Comparison of ENCODE assay signal across 12 cellular contexts in genomic region chr3:30343067-30343831, GRCh38.
A peak's percentile ranks its signal among the peaks of the same experiment; 100 is the strongest.
DNase-seq lines count a peak whose midpoint lies in the region; ATAC-seq and TF ChIP-seq lines count a peak whose summit lies in the region.
"Had no signal": no experiment of that assay in that cellular context is flagged by ENCODE, and none has a peak within 500 bp of the region (broad histone marks: within the 10 kb centered on the region; RNA-seq: fewer than 3 reads in every experiment).

No MANE protein-coding gene starts in this region.

- H3K27me3 ChIP-seq in fibroblast of lung (ENCODE audit: control insufficient read depth, insufficient read depth, low read length) (no peaks in the 10 kb centered on the region), psoas muscle (ENCODE audit: insufficient read depth in 3 of 3, low read length in 2 of 3) (no peaks in the 10 kb centered on the region)

- no peak overlapping the region for H3K4me3 ChIP-seq in fibroblast of lung (replicated peaks in 1 of 4; ENCODE audit: control extremely low read depth in 1 of 4, insufficient read depth in 1 of 4, low read depth in 3 of 4, low read length in 4 of 4)
- H3K4me3 ChIP-seq in psoas muscle, result no peak overlapping the region
- H3K4me3 ChIP-seq: prostate gland had no signal

- H3K4me1 Mint-ChIP-seq in stimulated activated naive CD8-positive, alpha-beta T cell treated with anti-CD3 and anti-CD28 coated beads, Interleukin-15, Interleukin-2, amounts not matched to agents 100 ng/mL and 50 ng/mL, for 24 hours (ENCODE audit: low read depth), result peaks cover 72% of the 10 kb centered on the region
- peaks cover 69% of the 10 kb centered on the region for H3K4me1 Mint-ChIP-seq in stimulated activated naive CD8-positive, alpha-beta T cell treated with anti-CD3 and anti-CD28 coated beads, Interleukin-15, amount 100 ng/mL, for 72 hours
- H3K4me1 Mint-ChIP-seq in stimulated activated effector memory CD8-positive, alpha-beta T cell treated with anti-CD3 and anti-CD28 coated beads, Interleukin-12 subunit alpha, Interleukin-12 subunit beta, amount 100 ng/mL, for 72 hours, result peaks cover 36% of the 10 kb centered on the region

- no peak overlapping the region for H2AFZ ChIP-seq in fibroblast of lung (ENCODE audit: low read length)

- no peak for DNase-seq in stimulated activated naive CD8-positive, alpha-beta T cell treated with anti-CD3 and anti-CD28 coated beads, Interleukin-15, amount 100 ng/mL, for 72 hours
- DNase-seq in fibroblast of lung (ENCODE audit: low read depth in 2 of 2), result no peak
- no peak for DNase-seq in psoas muscle
- no peak for DNase-seq in SW480 (ENCODE audit: low spot score)
- DNase-seq in NCI-H187 treated with DMSO at 0.1 percent for 48 hours (lab: John Stamatoyannopoulos, UW), result no peak
- DNase-seq in stimulated activated effector memory CD8-positive, alpha-beta T cell treated with anti-CD3 and anti-CD28 coated beads, Interleukin-12 subunit alpha, Interleukin-12 subunit beta, amount 100 ng/mL, for 72 hours (ENCODE audit: low spot score in 2 of 2), result no peak
- DNase-seq: activated CD4-positive, alpha-beta memory T cell treated with anti-CD3 and anti-CD28 coated beads, Interleukin-2, amount 10 ng/mL, durations not matched to agents 7 days and 5 days; SHP77 treated with DMSO at 0.1 percent for 48 hours; stimulated activated CD4-positive, alpha-beta T cell treated with anti-CD3 and anti-CD28 coated beads, Interleukin-4, amount 100 ng/mL, for 1 hour had no signal

- peaks cover 17% of the 10 kb centered on the region for H3K4me1 ChIP-seq in fibroblast of lung (ENCODE audit: control insufficient read depth, extremely low read depth, insufficient read depth, low read length)
- H3K4me1 ChIP-seq in psoas muscle, result peaks cover 17% of the 10 kb centered on the region
- H3K4me1 ChIP-seq: prostate gland had no signal

- no peaks in the 10 kb centered on the region for H3K9me3 ChIP-seq in fibroblast of lung (ENCODE audit: control insufficient read depth, insufficient read depth, low read depth, low read length)
- H3K9me3 ChIP-seq in psoas muscle, result no peaks in the 10 kb centered on the region
- H3K9me3 ChIP-seq: prostate gland had no signal

- no peak overlapping the region for H3K4me2 ChIP-seq in fibroblast of lung (ENCODE audit: extremely low read depth, insufficient read depth, low read length)

- H3K27ac ChIP-seq in fibroblast of lung (ENCODE audit: insufficient read depth, low read length) (peak overlapping the region; percentile 37), psoas muscle (peak overlapping the region; percentile 53)
- H3K27ac ChIP-seq: prostate gland had no signal

- H3K36me3 ChIP-seq in fibroblast of lung (ENCODE audit: control insufficient read depth, insufficient read depth, low read length), result no peaks in the 10 kb centered on the region
- no peaks in the 10 kb centered on the region for H3K36me3 ChIP-seq in psoas muscle (ENCODE audit: insufficient read depth in 1 of 2, low read depth in 1 of 2)
- H3K36me3 ChIP-seq: prostate gland had no signal

- no peak overlapping the region for H3K9ac ChIP-seq in fibroblast of lung (ENCODE audit: insufficient read depth, low read length)

- WGBS in psoas muscle, 3 donors, result 80 to 83% (median 81%) methylated on average over 4 of the region's 4 CpGs

- H3K27ac Mint-ChIP-seq in stimulated activated naive CD8-positive, alpha-beta T cell treated with anti-CD3 and anti-CD28 coated beads, Interleukin-15, Interleukin-2, amounts not matched to agents 100 ng/mL and 50 ng/mL, for 24 hours, result peak overlapping the region; percentile 13
- no peak overlapping the region for H3K27ac Mint-ChIP-seq in stimulated activated naive CD8-positive, alpha-beta T cell treated with anti-CD3 and anti-CD28 coated beads, Interleukin-15, amount 100 ng/mL, for 72 hours
- no peak overlapping the region for H3K27ac Mint-ChIP-seq in stimulated activated effector memory CD8-positive, alpha-beta T cell treated with anti-CD3 and anti-CD28 coated beads, Interleukin-12 subunit alpha, Interleukin-12 subunit beta, amount 100 ng/mL, for 72 hours
- H3K27ac Mint-ChIP-seq: activated CD4-positive, alpha-beta memory T cell treated with anti-CD3 and anti-CD28 coated beads, Interleukin-2, amount 10 ng/mL, durations not matched to agents 7 days and 5 days had no signal

- TF ChIP-seq CTCF in fibroblast of lung (conservative IDR thresholded peaks at IDR 0.05 in 1 of 2, IDR thresholded peaks at IDR 0.05 in 1 of 2; ENCODE audit: low read depth in 1 of 2, low read length in 2 of 2), result no peak
- TF ChIP-seq CTCF in psoas muscle (IDR thresholded peaks at IDR 0.05), result no peak

- no peak overlapping the region for H3K4me3 Mint-ChIP-seq in stimulated activated naive CD8-positive, alpha-beta T cell treated with anti-CD3 and anti-CD28 coated beads, Interleukin-15, Interleukin-2, amounts not matched to agents 100 ng/mL and 50 ng/mL, for 24 hours
- H3K4me3 Mint-ChIP-seq in stimulated activated naive CD8-positive, alpha-beta T cell treated with anti-CD3 and anti-CD28 coated beads, Interleukin-15, amount 100 ng/mL, for 72 hours, result no peak overlapping the region
- no peak overlapping the region for H3K4me3 Mint-ChIP-seq in stimulated activated effector memory CD8-positive, alpha-beta T cell treated with anti-CD3 and anti-CD28 coated beads, Interleukin-12 subunit alpha, Interleukin-12 subunit beta, amount 100 ng/mL, for 72 hours
- H3K4me3 Mint-ChIP-seq: activated CD4-positive, alpha-beta memory T cell treated with anti-CD3 and anti-CD28 coated beads, Interleukin-2, amount 10 ng/mL, durations not matched to agents 7 days and 5 days had no signal

- ATAC-seq in stimulated activated naive CD8-positive, alpha-beta T cell treated with anti-CD3 and anti-CD28 coated beads, Interleukin-15, amount 100 ng/mL, for 72 hours, result no peak
- ATAC-seq in psoas muscle, result no peak
- no peak for ATAC-seq in GM18520 (IDR thresholded peaks at IDR 0.05; ENCODE audit: unreplicated experiment)
- ATAC-seq in stimulated activated effector memory CD8-positive, alpha-beta T cell treated with anti-CD3 and anti-CD28 coated beads, Interleukin-12 subunit alpha, Interleukin-12 subunit beta, amount 100 ng/mL, for 72 hours, result no peak

- H3K36me3 Mint-ChIP-seq in stimulated activated naive CD8-positive, alpha-beta T cell treated with anti-CD3 and anti-CD28 coated beads, Interleukin-15, Interleukin-2, amounts not matched to agents 100 ng/mL and 50 ng/mL, for 24 hours (ENCODE audit: low read depth), result peaks cover 3% of the 10 kb centered on the region
- no peaks in the 10 kb centered on the region for H3K36me3 Mint-ChIP-seq in stimulated activated effector memory CD8-positive, alpha-beta T cell treated with anti-CD3 and anti-CD28 coated beads, Interleukin-12 subunit alpha, Interleukin-12 subunit beta, amount 100 ng/mL, for 72 hours

- H3K79me2 ChIP-seq in fibroblast of lung (ENCODE audit: control insufficient read depth, insufficient read depth, low read length), result no peaks in the 10 kb centered on the region

- H3K9me3 Mint-ChIP-seq in stimulated activated naive CD8-positive, alpha-beta T cell treated with anti-CD3 and anti-CD28 coated beads, Interleukin-15, Interleukin-2, amounts not matched to agents 100 ng/mL and 50 ng/mL, for 24 hours, result peaks cover 3% of the 10 kb centered on the region
- H3K9me3 Mint-ChIP-seq in stimulated activated naive CD8-positive, alpha-beta T cell treated with anti-CD3 and anti-CD28 coated beads, Interleukin-15, amount 100 ng/mL, for 72 hours, result no peaks in the 10 kb centered on the region
- H3K9me3 Mint-ChIP-seq in stimulated activated effector memory CD8-positive, alpha-beta T cell treated with anti-CD3 and anti-CD28 coated beads, Interleukin-12 subunit alpha, Interleukin-12 subunit beta, amount 100 ng/mL, for 72 hours, result no peaks in the 10 kb centered on the region
- H3K9me3 Mint-ChIP-seq: activated CD4-positive, alpha-beta memory T cell treated with anti-CD3 and anti-CD28 coated beads, Interleukin-2, amount 10 ng/mL, durations not matched to agents 7 days and 5 days had no signal

- no peaks in the 10 kb centered on the region for H3K27me3 Mint-ChIP-seq in stimulated activated naive CD8-positive, alpha-beta T cell treated with anti-CD3 and anti-CD28 coated beads, Interleukin-15, Interleukin-2, amounts not matched to agents 100 ng/mL and 50 ng/mL, for 24 hours
- no peaks in the 10 kb centered on the region for H3K27me3 Mint-ChIP-seq in stimulated activated naive CD8-positive, alpha-beta T cell treated with anti-CD3 and anti-CD28 coated beads, Interleukin-15, amount 100 ng/mL, for 72 hours
- H3K27me3 Mint-ChIP-seq: activated CD4-positive, alpha-beta memory T cell treated with anti-CD3 and anti-CD28 coated beads, Interleukin-2, amount 10 ng/mL, durations not matched to agents 7 days and 5 days had no signal

- intact Hi-C loops in psoas muscle (cut with DNase I), result loop anchor here in 1 of 2 donors (5.0 to 10.0 kb wide), 2 partner anchors 51 to 172 kb away; no protein-coding TSS in a partner anchor

- H4K20me1 ChIP-seq in fibroblast of lung (ENCODE audit: control insufficient read depth, extremely low read depth, insufficient read depth, low read length), result no peaks in the 10 kb centered on the region
